In genomic region chr14:102304611-102305506, GRCh38 we compare ENCODE assay signal across 8 cellular contexts. TPM values are rescaled to one million over a fixed set of nuclear protein-coding genes. Genes with fewer than 3 reads are reported as not detected.
DNase-seq lines count a peak whose midpoint lies in the region; ATAC-seq, FAIRE-seq and TF ChIP-seq lines count a peak whose summit lies in the region.

Gene MOK, minus strand, starts transcription at chr14:102305164. Its CDS starts 196 bp downstream, at chr14:102304968.

- H3K9me3 ChIP-seq in adrenal gland (replicated peaks in 1 of 3), result no peaks in the 10 kb centered on the region
- H3K9me3 ChIP-seq in heart right ventricle, result no peaks in the 10 kb centered on the region
- no peaks in the 10 kb centered on the region for H3K9me3 ChIP-seq in transverse colon

- no peak for TF ChIP-seq POLR2A in GM12891 (IDR thresholded peaks at IDR 0.05; ENCODE audit: low read depth, low read length)
- TF ChIP-seq POLR2A in adrenal gland (IDR thresholded peaks at IDR 0.05), result no peak
- TF ChIP-seq POLR2A in transverse colon (IDR thresholded peaks at IDR 0.05), result peak; percentile 29

- H3K27ac ChIP-seq in adrenal gland (peak within 1 kb of the TSS in 3 of 5 donors; percentile 55 to 82 (median 65)), heart right ventricle (peak within 1 kb of the TSS; percentile 49 to 91 (median 82)), transverse colon (peak within 1 kb of the TSS; percentile 53 to 86 (median 78))

- peak; percentile 96 for DNase-seq in GM12891 (ENCODE audit: insufficient read length, low spot score)
- peak; percentile 92 for DNase-seq in NCI-H146 (lab: John Stamatoyannopoulos, UW)
- peak; percentile 95 for DNase-seq in T follicular helper cell (ENCODE audit: low read depth)
- peak; percentile 95 to 99 (median 97) for DNase-seq in adrenal gland
- peak; percentile 96 to 98 for DNase-seq in heart right ventricle
- DNase-seq in pons (ENCODE audit: low spot score), result peak; percentile 96
- peak; percentile 97 for DNase-seq in transverse colon

- 0 to 2% (median 1%) methylated on average over 24 to 53 of the region's 53 CpGs for WGBS in adrenal gland, 4 donors
- WGBS in heart right ventricle, 2 donors, result 1% methylated on average over 53 of the region's 53 CpGs
- WGBS in transverse colon (ENCODE audit: low coverage in 1 of 2), 2 donors, result 0 to 1% methylated on average over 2 to 53 of the region's 53 CpGs

- H3K36me3 ChIP-seq in adrenal gland (replicated peaks in 1 of 2), result no peaks in the 10 kb centered on the region
- H3K36me3 ChIP-seq in heart right ventricle, result no peaks in the 10 kb centered on the region
- no peaks in the 10 kb centered on the region for H3K36me3 ChIP-seq in transverse colon

- FAIRE-seq in GM12891 (lab: Jason Lieb, UNC), result peak; percentile 100

- H3K27me3 ChIP-seq in adrenal gland (no peaks in the 10 kb centered on the region), heart right ventricle (no peaks in the 10 kb centered on the region), transverse colon (no peaks in the 10 kb centered on the region)

- in situ Hi-C loops in transverse colon (cut with MboI; ENCODE audit: low pct_ligation_motif_present in 1 of 4, low pct_unique_long_range_greater_than_20kb in 1 of 4, low sequenced_read_pairs in 3 of 4), result loop anchor here in 1 of 4 donors (25.0 kb wide), 3 partner anchors 243 to 593 kb away; partner anchors contain the start of gene DYNC1H1

- no peak for TF ChIP-seq EP300 in transverse colon (IDR thresholded peaks at IDR 0.05; ENCODE audit: low read depth)

- H3K4me1 ChIP-seq in adrenal gland (replicated peaks in 1 of 2), result peaks cover 0 to 9% of the 10 kb centered on the region in 2 donors
- H3K4me1 ChIP-seq in heart right ventricle, result peaks cover 0 to 21% (median 10%) of the 10 kb centered on the region in 9 donors
- peaks cover 0 to 15% (median 6%) of the 10 kb centered on the region in 4 donors for H3K4me1 ChIP-seq in transverse colon

- intact Hi-C loops in adrenal gland (cut with DNase I), result no loop called here
- intact Hi-C loops in heart right ventricle (cut with DNase I), result loop anchor here in 2 of 10 donors (5.0 kb wide), 2 partner anchors 43 to 163 kb away; no protein-coding TSS in a partner anchor
- intact Hi-C loops in transverse colon (cut with DNase I; ENCODE audit: low total_unique reads), result loop anchor here (10.0 kb wide), 1 partner anchor 160 kb away; no protein-coding TSS in a partner anchor

- ATAC-seq in HG02870 (IDR thresholded peaks at IDR 0.05; ENCODE audit: unreplicated experiment) (peak; percentile 96), heart right ventricle (peak; percentile 98 to 100 (median 100))

- peak within 1 kb of the TSS; percentile 69 to 93 (median 76) for H3K4me3 ChIP-seq in adrenal gland
- H3K4me3 ChIP-seq in heart right ventricle, result peak within 1 kb of the TSS; percentile 63 to 80 (median 74)
- H3K4me3 ChIP-seq in transverse colon, result peak within 1 kb of the TSS; percentile 66 to 89 (median 74)

- TF ChIP-seq CTCF in adrenal gland (IDR thresholded peaks at IDR 0.05) (no peak), heart right ventricle (IDR thresholded peaks at IDR 0.05) (peak in 2 of 9 donors; percentile 16 to 18), transverse colon (IDR thresholded peaks at IDR 0.05) (no peak)

TF ChIP-seq in GM12891, 5 proteins besides CTCF, POLR2A, EP300 and RAD21:
- TF ChIP-seq SPI1 (IDR thresholded peaks at IDR 0.05; ENCODE audit: low read depth, low read length) (no peak), PAX5 (IDR thresholded peaks at IDR 0.05; ENCODE audit: insufficient read depth, low read length, severe bottlenecking) (no peak), TAF1 (IDR thresholded peaks at IDR 0.05; ENCODE audit: low read depth, low read length) (no peak), POU2F2 (IDR thresholded peaks at IDR 0.05; ENCODE audit: low read depth, low read length) (no peak), POLR2AphosphoS5 (IDR thresholded peaks at IDR 0.05; ENCODE audit: low read depth, low read length) (no peak)

RNA-seq across cellular contexts. Expression of gene MOK, which starts in this region (rescaled TPM):
- 1.1 TPM for polyA plus RNA-seq in GM12891 (2012; ENCODE audit: low read depth, missing spikeins)
- total RNA-seq in adrenal gland (10 to 100 TPM; 10.1 to 33.1 (median 16.4) TPM), heart right ventricle (10 to 100 TPM in 4 of 10 donors, 1 to 10 TPM in 6; 6.6 to 15.5 (median 9.5) TPM), transverse colon (10 to 100 TPM in 2 of 4 donors, 1 to 10 TPM in 2; 3.0 to 16.0 (median 11.1) TPM)
- polyA plus RNA-seq in adrenal gland (10 to 100 TPM; 15.4 to 54.4 (median 38.5) TPM), heart right ventricle (10 to 100 TPM; 17.6 to 19.8 TPM)

Comparison
In these comparisons a context has a peak if more than half of its experiments do, and no peak if none do; other contexts are left out.
1. Peak in every context shown above with its lines: DNase-seq, ATAC-seq, H3K4me3 ChIP-seq and H3K27ac ChIP-seq.